8 cellular contexts compared by ENCODE assay signal in the genomic region with DNA sequence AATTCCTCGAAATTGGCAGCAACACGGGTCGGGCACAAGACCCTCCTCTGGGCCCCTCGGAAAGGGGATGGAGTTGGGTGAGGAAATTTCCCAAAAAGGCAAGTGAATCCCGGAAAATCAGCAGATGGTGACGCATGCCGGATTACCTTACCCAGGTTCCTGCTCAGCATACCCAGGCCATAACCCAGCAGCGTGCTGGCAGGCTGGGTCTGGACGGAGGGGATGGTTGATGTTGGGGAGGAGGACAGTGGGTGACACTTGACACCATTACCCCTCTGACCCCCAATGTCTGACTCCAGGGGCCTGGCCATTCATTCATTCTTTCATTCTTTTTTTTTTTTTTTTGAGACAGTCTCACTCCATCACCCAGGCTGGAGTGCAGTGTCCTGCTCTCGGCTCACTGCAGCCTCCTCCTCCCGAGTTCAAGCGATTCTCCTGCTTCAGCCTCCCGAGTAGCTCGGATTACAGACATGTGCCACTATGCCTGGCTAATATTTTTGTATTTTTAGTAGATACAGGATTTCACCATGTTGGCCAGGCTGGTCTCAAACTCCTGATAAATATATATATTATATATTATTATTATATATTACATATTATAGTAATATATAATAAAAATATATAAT. TPM values are rescaled to one million over a fixed set of nuclear protein-coding genes. Genes with fewer than 3 reads are reported as not detected.
DNase-seq lines count a peak whose midpoint lies in the region; ATAC-seq and TF ChIP-seq lines count a peak whose summit lies in the region.

No MANE protein-coding gene starts in this region.

- H3K27ac ChIP-seq in ascending aorta: peak overlapping the region; percentile 83 to 88
- peak overlapping the region in 19 of 21 experiments; percentile 49 to 91 (median 78) for H3K27ac ChIP-seq in skin epidermis

- ATAC-seq in GM21390 (IDR thresholded peaks at IDR 0.05; ENCODE audit: unreplicated experiment) (no peak), HG02610 (IDR thresholded peaks at IDR 0.05; ENCODE audit: unreplicated experiment) (no peak)

- peaks cover 8 to 27% of the 10 kb centered on the region in 2 donors for H3K4me1 ChIP-seq in ascending aorta

- no peak for TF ChIP-seq CTCF in ascending aorta (IDR thresholded peaks at IDR 0.05)

- intact Hi-C loops in ascending aorta (cut with DNase I): no loop called here

- H3K4me3 ChIP-seq in ascending aorta (peak overlapping the region; percentile 69 to 81), skin epidermis (peak overlapping the region; percentile 56 to 89 (median 77))

- peaks cover 5 to 7% of the 10 kb centered on the region in 2 donors for H3K36me3 ChIP-seq in ascending aorta

- H3K9me3 ChIP-seq in ascending aorta: no peaks in the 10 kb centered on the region

- peak; percentile 21 to 45 for DNase-seq in NCI-H524 (lab: John Stamatoyannopoulos, UW)
- DNase-seq in NCI-H524 treated with DMSO at 0.1 percent for 48 hours (lab: John Stamatoyannopoulos, UW): no peak
- DNase-seq in NCI-H146 (lab: John Stamatoyannopoulos, UW): peak; percentile 59
- peak in 1 of 2 donors; percentile 71 for DNase-seq in ascending aorta (ENCODE audit: low spot score in 2 of 2)
- peak; percentile 74 for DNase-seq in iPS-NIHi11 (ENCODE audit: low spot score)

- no peaks in the 10 kb centered on the region for H3K27me3 ChIP-seq in ascending aorta

RNA-seq across cellular contexts. Expression of a gene that starts 0.8 kb away (rescaled TPM):
- total RNA-seq in ascending aorta: 61.4 TPM

RNA-seq across cellular contexts. Expression of a gene that starts 26.8 kb away (rescaled TPM):
- 6.3 TPM for total RNA-seq in ascending aorta

RNA-seq across cellular contexts. Expression of a gene that starts 31.1 kb away (rescaled TPM):
- not detected for total RNA-seq in ascending aorta

RNA-seq across cellular contexts. Expression of a gene that starts 54.4 kb away (rescaled TPM):
- not detected for total RNA-seq in ascending aorta
